Comparison of ENCODE assay signal across 9 cellular contexts in the genomic region with DNA sequence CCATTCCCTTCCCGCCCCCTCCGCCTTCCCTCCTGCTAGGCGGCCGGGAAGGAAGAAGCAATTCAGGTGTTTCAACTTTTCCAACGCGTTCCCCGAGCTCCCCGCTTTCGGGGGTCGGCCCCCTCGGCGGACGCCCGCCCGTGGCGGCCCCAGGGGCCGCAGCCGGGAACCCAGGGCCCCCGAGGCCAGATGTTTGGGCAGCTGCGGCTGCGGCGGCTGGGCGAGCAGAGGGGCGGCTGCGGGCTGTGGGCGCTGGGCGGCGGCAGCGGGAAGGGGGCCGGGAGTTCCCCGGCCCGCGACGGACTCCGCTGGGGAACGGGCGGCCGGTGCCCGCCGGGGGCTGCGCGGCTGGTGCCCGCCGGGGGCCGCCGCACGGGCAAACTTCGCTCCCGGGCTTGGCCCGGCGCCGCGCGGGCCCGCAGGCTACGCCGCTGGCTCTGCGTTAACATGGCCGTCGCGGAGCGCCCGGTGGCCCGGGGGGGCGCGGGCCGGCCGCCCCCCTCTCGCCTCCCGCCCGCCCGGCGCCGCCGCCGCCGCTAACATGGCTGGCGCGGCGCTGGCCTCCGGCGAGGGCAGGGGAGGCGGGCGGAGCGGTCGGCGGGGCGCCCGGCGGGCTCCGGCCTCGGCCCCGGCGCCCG. TPM values are rescaled to one million over a fixed set of nuclear protein-coding genes. Genes with fewer than 3 reads are reported as not detected.
A peak's percentile ranks its signal among the peaks of the same experiment; 100 is the strongest.
DNase-seq lines count a peak whose midpoint lies in the region; ATAC-seq and TF ChIP-seq lines count a peak whose summit lies in the region.
"Had no signal": no experiment of that assay in that cellular context is flagged by ENCODE, and none has a peak within 500 bp of the region (broad histone marks: within the 10 kb centered on the region; RNA-seq: fewer than 3 reads in every experiment).

No MANE protein-coding gene starts in this region.

- H3K4me3 Mint-ChIP-seq in activated CD4-positive, alpha-beta T cell treated with anti-CD3 and anti-CD28 coated beads for 36 hours: peak overlapping the region; percentile 66

- no peaks in the 10 kb centered on the region for H3K27me3 ChIP-seq in SJSA1 (replicated peaks)
- H3K27me3 ChIP-seq in iPS-15b (ENCODE audit: control insufficient read depth, insufficient read depth, low read length): peaks cover 10% of the 10 kb centered on the region
- no peaks in the 10 kb centered on the region for H3K27me3 ChIP-seq in upper lobe of right lung

- TF ChIP-seq CTCF in upper lobe of right lung (IDR thresholded peaks at IDR 0.05): no peak

- H3K36me3 ChIP-seq in SJSA1 (peaks cover 23% of the 10 kb centered on the region), iPS-15b (ENCODE audit: control insufficient read depth, insufficient read depth, low read length) (peaks cover 4% of the 10 kb centered on the region), upper lobe of right lung (no peaks in the 10 kb centered on the region)

- H3K27me3 Mint-ChIP-seq in activated CD4-positive, alpha-beta T cell treated with anti-CD3 and anti-CD28 coated beads for 36 hours: peaks cover 16% of the 10 kb centered on the region

- CTCF ChIA-PET in activated CD4-positive, alpha-beta T cell treated with anti-CD3 and anti-CD28 coated beads for 36 hours (lab: Charles Lee): no interaction called here

- H3K4me1 ChIP-seq in SJSA1 (replicated peaks): peaks cover 6% of the 10 kb centered on the region
- H3K4me1 ChIP-seq in iPS-15b (ENCODE audit: control insufficient read depth, insufficient read depth, low read length): peaks cover 2% of the 10 kb centered on the region
- H3K4me1 ChIP-seq in upper lobe of right lung: no peaks in the 10 kb centered on the region

- H3K9me3 ChIP-seq in SJSA1 (replicated peaks): no peaks in the 10 kb centered on the region
- H3K9me3 ChIP-seq in iPS-15b (ENCODE audit: control insufficient read depth, insufficient read depth, low read length): no peaks in the 10 kb centered on the region
- H3K9me3 ChIP-seq in upper lobe of right lung: no peaks in the 10 kb centered on the region

- peak overlapping the region; percentile 72 for H3K4me3 ChIP-seq in SJSA1
- H3K4me3 ChIP-seq in iPS-15b (ENCODE audit: low read depth, low read length): peak overlapping the region; percentile 43
- peak overlapping the region; percentile 51 for H3K4me3 ChIP-seq in upper lobe of right lung

- peak overlapping the region; percentile 67 for H3K27ac ChIP-seq in SJSA1
- no peak overlapping the region for H3K27ac ChIP-seq in upper lobe of right lung

- peaks cover 11% of the 10 kb centered on the region for H3K36me3 Mint-ChIP-seq in activated CD4-positive, alpha-beta T cell treated with anti-CD3 and anti-CD28 coated beads for 36 hours (ENCODE audit: low read depth)

- POLR2A ChIA-PET in activated CD4-positive, alpha-beta T cell treated with anti-CD3 and anti-CD28 coated beads for 36 hours (lab: Charles Lee): no interaction called here

- peaks cover 4% of the 10 kb centered on the region for H3K4me1 Mint-ChIP-seq in activated CD4-positive, alpha-beta T cell treated with anti-CD3 and anti-CD28 coated beads for 36 hours

- intact Hi-C loops in activated CD4-positive, alpha-beta T cell treated with anti-CD3 and anti-CD28 coated beads for 36 hours (cut with DNase I, micrococcal nuclease): loop anchor here (1.0 to 10.0 kb wide), 8 partner anchors 85 to 414 kb away; a partner anchor contains a TSS
- intact Hi-C loops in upper lobe of right lung (cut with DNase I): no loop called here

- ATAC-seq in activated CD4-positive, alpha-beta T cell treated with anti-CD3 and anti-CD28 coated beads for 36 hours: no peak
- ATAC-seq in HG02759 (IDR thresholded peaks at IDR 0.05; ENCODE audit: unreplicated experiment) (peak; percentile 18), upper lobe of right lung (no peak), esophagus mucosa (no peak)

- DNase-seq in activated CD4-positive, alpha-beta T cell treated with anti-CD3 and anti-CD28 coated beads for 36 hours: peak; percentile 15
- DNase-seq in activated CD4-positive, alpha-beta T cell treated with anti-CD3 and anti-CD28 coated beads for 4 hours: no peak
- no peak for DNase-seq in SJSA1 (ENCODE audit: low read depth in 1 of 2, low spot score in 2 of 2)
- DNase-seq in upper lobe of right lung: no peak
- DNase-seq in AG08395 (ENCODE audit: low spot score): no peak

- H3K27ac Mint-ChIP-seq in activated CD4-positive, alpha-beta T cell treated with anti-CD3 and anti-CD28 coated beads for 36 hours: no peak overlapping the region
- H3K27ac Mint-ChIP-seq: activated naive CD8-positive, alpha-beta T cell had no signal

- H3K9ac ChIP-seq in iPS-15b (ENCODE audit: low read depth, low read length): peak overlapping the region; percentile 37

- H3K9me3 Mint-ChIP-seq in activated CD4-positive, alpha-beta T cell treated with anti-CD3 and anti-CD28 coated beads for 36 hours (ENCODE audit: low read depth): no peaks in the 10 kb centered on the region

RNA-seq across cellular contexts. Expression of a gene that starts 0.5 kb away (rescaled TPM):
- total RNA-seq in activated CD4-positive, alpha-beta T cell treated with anti-CD3 and anti-CD28 coated beads for 36 hours: 10 to 100 TPM; 26.5 to 29.3 TPM
- total RNA-seq in SJSA1 (2014; rRNA removed; shearing (Covaris generic)): 74.8 and 233 TPM in 2 replicates
- 19.5 TPM for total RNA-seq in upper lobe of right lung
- total RNA-seq in esophagus mucosa: 27.3 TPM
